In the genomic region with DNA sequence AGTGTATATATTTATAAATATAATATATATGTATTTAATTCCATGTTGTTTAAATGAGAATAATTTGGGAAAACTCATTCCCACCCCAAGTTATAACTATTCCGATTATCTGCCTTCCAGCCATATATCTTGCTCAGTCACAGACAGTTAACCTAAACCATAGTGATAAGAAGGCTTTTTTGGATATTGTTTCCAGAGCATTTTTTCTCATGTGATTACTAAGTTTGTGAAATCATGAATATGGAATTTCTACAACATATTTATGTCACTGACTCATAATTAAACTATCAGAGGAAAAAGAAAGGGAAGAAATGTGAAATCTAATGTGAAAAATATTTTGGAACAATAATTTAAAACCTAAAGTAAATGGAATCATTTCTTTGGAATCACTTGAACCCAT, we compare ENCODE assay signal across 23 cellular contexts.
A peak's percentile ranks its signal among the peaks of the same experiment; 100 is the strongest.
DNase-seq lines count a peak whose midpoint lies in the region; TF ChIP-seq lines count a peak whose summit lies in the region.
"Had no signal": no experiment of that assay in that cellular context is flagged by ENCODE, and none has a peak within 500 bp of the region (broad histone marks: within the 10 kb centered on the region; RNA-seq: fewer than 3 reads in every experiment).

No MANE protein-coding gene starts in this region.

- no peaks in the 10 kb centered on the region for H3K9me3 Mint-ChIP-seq in osteocyte (ENCODE audit: unreplicated experiment)
- H3K9me3 Mint-ChIP-seq: stimulated activated effector memory CD8-positive, alpha-beta T cell treated with anti-CD3 and anti-CD28 coated beads, Interleukin-12 subunit alpha, Interleukin-12 subunit beta, amount 100 ng/mL, for 72 hours had no signal

- H3K27ac Mint-ChIP-seq in osteocyte (ENCODE audit: unreplicated experiment) = peak overlapping the region; percentile 41
- H3K27ac Mint-ChIP-seq: activated CD4-positive, alpha-beta memory T cell treated with anti-CD3 and anti-CD28 coated beads for 36 hours; activated naive CD8-positive, alpha-beta T cell; natural killer cell; stimulated activated effector memory CD8-positive, alpha-beta T cell treated with anti-CD3 and anti-CD28 coated beads, Interleukin-12 subunit alpha, Interleukin-12 subunit beta, amount 100 ng/mL, for 72 hours; T-cell had no signal

- TF ChIP-seq CTCF in osteocyte (IDR thresholded peaks at IDR 0.05) = no peak

- H3K36me3 Mint-ChIP-seq in osteocyte (ENCODE audit: unreplicated experiment) = no peaks in the 10 kb centered on the region
- H3K36me3 Mint-ChIP-seq: activated CD4-positive, alpha-beta memory T cell treated with anti-CD3 and anti-CD28 coated beads for 36 hours; activated naive CD8-positive, alpha-beta T cell; natural killer cell; stimulated activated effector memory CD8-positive, alpha-beta T cell treated with anti-CD3 and anti-CD28 coated beads, Interleukin-12 subunit alpha, Interleukin-12 subunit beta, amount 100 ng/mL, for 72 hours; T-cell had no signal

- no peak overlapping the region for H3K4me3 Mint-ChIP-seq in osteocyte (ENCODE audit: unreplicated experiment)
- H3K4me3 Mint-ChIP-seq: activated CD4-positive, alpha-beta memory T cell treated with anti-CD3 and anti-CD28 coated beads for 36 hours; activated naive CD8-positive, alpha-beta T cell; natural killer cell; stimulated activated effector memory CD8-positive, alpha-beta T cell treated with anti-CD3 and anti-CD28 coated beads, Interleukin-12 subunit alpha, Interleukin-12 subunit beta, amount 100 ng/mL, for 72 hours; T-cell had no signal

- peak; percentile 63 for DNase-seq in EL
- peak; percentile 3 for DNase-seq in RKO (ENCODE audit: low spot score)
- peak; percentile 48 for DNase-seq in dedifferentiated amniotic fluid mesenchymal stem cell (ENCODE audit: extremely low spot score)
- no peak for DNase-seq in osteocyte (ENCODE audit: extremely low spot score, unreplicated experiment)
- DNase-seq in activated T-cell treated with anti-CD3 and anti-CD28 coated beads for 4 hours = no peak
- DNase-seq in GF-D8 (lab: John Stamatoyannopoulos, UW) = no peak
- no peak for DNase-seq in NOMO-1 treated with DMSO at 0.1 percent for 48 hours (lab: John Stamatoyannopoulos, UW; ENCODE audit: unreplicated experiment)
- no peak for DNase-seq in stimulated activated CD8-positive, alpha-beta memory T cell treated with anti-CD3 and anti-CD28 coated beads, Interleukin-4, amount 100 ng/mL, for 48 hours
- DNase-seq: activated CD4-positive, alpha-beta memory T cell treated with anti-CD3 and anti-CD28 coated beads for 36 hours; activated CD8-positive, alpha-beta memory T cell treated with anti-CD3 and anti-CD28 coated beads, Interleukin-2, amount 50 U/mL, for 48 hours; DND-41; midbrain; natural killer cell; NCI-H1048; NCI-H1694 treated with DMSO at 0.1 percent for 48 hours; NCI-H526; NK-92 treated with Interleukin-12 subunit alpha and Interleukin-12 subunit beta, amount 100 ng/mL, for 24 hours; ovary; spleen; T-cell; trophoblast cell had no signal

- no peaks in the 10 kb centered on the region for H3K27me3 Mint-ChIP-seq in osteocyte (ENCODE audit: unreplicated experiment)
- H3K27me3 Mint-ChIP-seq: activated CD4-positive, alpha-beta memory T cell treated with anti-CD3 and anti-CD28 coated beads for 36 hours; activated naive CD8-positive, alpha-beta T cell; T-cell had no signal

- peaks cover 7% of the 10 kb centered on the region for H3K4me1 Mint-ChIP-seq in osteocyte (ENCODE audit: unreplicated experiment)
- H3K4me1 Mint-ChIP-seq: natural killer cell; stimulated activated effector memory CD8-positive, alpha-beta T cell treated with anti-CD3 and anti-CD28 coated beads, Interleukin-12 subunit alpha, Interleukin-12 subunit beta, amount 100 ng/mL, for 72 hours; T-cell had no signal

Comparison
In these comparisons a context has a peak if more than half of its experiments do, and no peak if none do; other contexts are left out.
1. DNase-seq: peak in EL (single experiment), RKO (single experiment) and dedifferentiated amniotic fluid mesenchymal stem cell (single experiment); none in osteocyte (single experiment), activated T-cell treated with anti-CD3 and anti-CD28 coated beads for 4 hours (single experiment), GF-D8 (single experiment), NOMO-1 treated with DMSO at 0.1 percent for 48 hours (single experiment) and stimulated activated CD8-positive, alpha-beta memory T cell treated with anti-CD3 and anti-CD28 coated beads, Interleukin-4, amount 100 ng/mL, for 48 hours (single experiment).